Comparison of ENCODE assay signal across 1 cellular context in genomic region chr10:58334817-58335305, GRCh38.
A peak's percentile ranks its signal among the peaks of the same experiment; 100 is the strongest.
TF ChIP-seq lines count a peak whose summit lies in the region.

TSS of gene UBE2D1 (plus strand) at chr10:58335006. CDS start at chr10:58335202, 196 bp downstream.

TF ChIP-seq in HCT116, 20 proteins besides CTCF, POLR2A, EP300 and RAD21 (continued from another document):
- TF ChIP-seq ELF1 (IDR thresholded peaks at IDR 0.05; ENCODE audit: borderline replicate concordance, low read depth) (peak; percentile 68), TCF7L2 (IDR thresholded peaks at IDR 0.05; ENCODE audit: borderline replicate concordance, extremely low read depth, insufficient read depth, insufficient read length) (peak; percentile 51), EZH2phosphoT487 (IDR thresholded peaks at IDR 0.05; ENCODE audit: borderline replicate concordance) (no peak), FOSL1 (IDR thresholded peaks at IDR 0.05; ENCODE audit: low read depth) (no peak), SP1 (IDR thresholded peaks at IDR 0.05; ENCODE audit: low read depth) (peak; percentile 51), CEBPB (IDR thresholded peaks at IDR 0.05; ENCODE audit: low read depth) (no peak), ZFX (IDR thresholded peaks at IDR 0.05) (peak; percentile 65; the same call in 1 of the 2 replicates)
